In genomic region chr15:55289573-55290360, GRCh38 we compare ENCODE assay signal across 1 cellular context.
TF ChIP-seq lines count a peak whose summit lies in the region.

Gene RAB27A, minus strand, starts transcription at chr15:55289813. Its CDS starts 54,879 bp downstream, at chr15:55234934.

TF ChIP-seq in K562, 482 proteins besides CTCF, POLR2A, EP300 and RAD21 (continued from another document and continues in another):
- 0 out of 2 replicates have a peak, but pooled peaks have one; percentile 47 for TF ChIP-seq PREB (CRISPR knock-in tag; IDR thresholded peaks at IDR 0.05)
- TF ChIP-seq RBM34 (IDR thresholded peaks at IDR 0.05; ENCODE audit: borderline replicate concordance, insufficient read depth, low read length), result no peak
- peak in 1 of 2 experiments; percentile 60; a peak in 1 of 4 replicates for TF ChIP-seq HDAC1 (IDR thresholded peaks at IDR 0.05)
- TF ChIP-seq GABPA (tag; conservative IDR thresholded peaks at IDR 0.05; ENCODE audit: low read depth), result peak; percentile 71
- no peak for TF ChIP-seq HDAC2 (IDR thresholded peaks at IDR 0.05)
- peak; percentile 14 for TF ChIP-seq U2AF1 (optimal IDR thresholded peaks at IDR 0.05; ENCODE audit: low read depth, low read length)
- TF ChIP-seq MXI1 (IDR thresholded peaks at IDR 0.05; ENCODE audit: low read depth, low read length), result 0 out of 2 replicates have a peak, but pooled peaks have one; percentile 11
- TF ChIP-seq FUS (optimal IDR thresholded peaks at IDR 0.05; ENCODE audit: low read depth, low read length), result peak; percentile 46
- TF ChIP-seq, protein P1, sequence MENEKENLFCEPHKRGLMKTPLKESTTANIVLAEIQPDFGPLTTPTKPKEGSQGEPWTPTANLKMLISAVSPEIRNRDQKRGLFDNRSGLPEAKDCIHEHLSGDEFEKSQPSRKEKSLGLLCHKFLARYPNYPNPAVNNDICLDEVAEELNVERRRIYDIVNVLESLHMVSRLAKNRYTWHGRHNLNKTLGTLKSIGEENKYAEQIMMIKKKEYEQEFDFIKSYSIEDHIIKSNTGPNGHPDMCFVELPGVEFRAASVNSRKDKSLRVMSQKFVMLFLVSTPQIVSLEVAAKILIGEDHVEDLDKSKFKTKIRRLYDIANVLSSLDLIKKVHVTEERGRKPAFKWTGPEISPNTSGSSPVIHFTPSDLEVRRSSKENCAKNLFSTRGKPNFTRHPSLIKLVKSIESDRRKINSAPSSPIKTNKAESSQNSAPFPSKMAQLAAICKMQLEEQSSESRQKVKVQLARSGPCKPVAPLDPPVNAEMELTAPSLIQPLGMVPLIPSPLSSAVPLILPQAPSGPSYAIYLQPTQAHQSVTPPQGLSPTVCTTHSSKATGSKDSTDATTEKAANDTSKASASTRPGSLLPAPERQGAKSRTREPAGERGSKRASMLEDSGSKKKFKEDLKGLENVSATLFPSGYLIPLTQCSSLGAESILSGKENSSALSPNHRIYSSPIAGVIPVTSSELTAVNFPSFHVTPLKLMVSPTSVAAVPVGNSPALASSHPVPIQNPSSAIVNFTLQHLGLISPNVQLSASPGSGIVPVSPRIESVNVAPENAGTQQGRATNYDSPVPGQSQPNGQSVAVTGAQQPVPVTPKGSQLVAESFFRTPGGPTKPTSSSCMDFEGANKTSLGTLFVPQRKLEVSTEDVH (IDR thresholded peaks at IDR 0.05; ENCODE audit: low read depth, partially characterized antibody), result peak; percentile 65
- TF ChIP-seq SRF (CRISPR knock-in tag; IDR thresholded peaks at IDR 0.05), result peak in 1 of 2 experiments; percentile 73; a peak in 1 of 4 replicates
- TF ChIP-seq SIN3A (IDR thresholded peaks at IDR 0.05; ENCODE audit: borderline replicate concordance in 2 of 2, control insufficient read depth in 1 of 2, low read depth in 2 of 2, low read length in 2 of 2), result peak; percentile 69 to 92; a peak in 3 of 4 replicates
- TF ChIP-seq NFRKB (IDR thresholded peaks at IDR 0.05; ENCODE audit: low read depth), result peak; percentile 39; the same call in 1 of the 2 replicates
- 0 out of 2 replicates have a peak, but pooled peaks have one; percentile 6 for TF ChIP-seq FOSL1 (tag; conservative IDR thresholded peaks at IDR 0.05)
- 0 out of 2 replicates have a peak, but pooled peaks have one; percentile 8 for TF ChIP-seq NBN (IDR thresholded peaks at IDR 0.05; ENCODE audit: low read depth)
- TF ChIP-seq SMARCE1 (IDR thresholded peaks at IDR 0.05), result peak; percentile 48; the same call in 1 of the 2 replicates
- peak; percentile 62 for TF ChIP-seq ARID4B (CRISPR knock-in tag; IDR thresholded peaks at IDR 0.05)
- peak; percentile 57 to 72 for TF ChIP-seq MNT (conservative IDR thresholded peaks at IDR 0.05)
- 0 out of 2 replicates have a peak, but pooled peaks have one; percentile 30 for TF ChIP-seq THAP12 (CRISPR knock-in tag; IDR thresholded peaks at IDR 0.05)
- TF ChIP-seq, protein P2, sequence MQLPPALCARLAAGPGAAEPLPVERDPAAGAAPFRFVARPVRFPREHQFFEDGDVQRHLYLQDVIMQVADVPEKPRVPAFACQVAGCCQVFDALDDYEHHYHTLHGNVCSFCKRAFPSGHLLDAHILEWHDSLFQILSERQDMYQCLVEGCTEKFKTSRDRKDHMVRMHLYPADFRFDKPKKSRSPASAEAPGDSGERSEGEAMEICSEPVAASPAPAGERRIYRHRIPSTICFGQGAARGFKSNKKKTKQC (CRISPR knock-in tag; IDR thresholded peaks at IDR 0.05), result peak; percentile 8; the same call in 1 of the 2 replicates
- TF ChIP-seq E2F6 (IDR thresholded peaks at IDR 0.05; ENCODE audit: borderline replicate concordance in 1 of 2, extremely low read depth in 1 of 2, insufficient read depth in 1 of 2, insufficient read length in 1 of 2, low read depth in 1 of 2, low read length in 1 of 2, poor library complexity in 1 of 2, severe bottlenecking in 1 of 2), result peak; percentile 66 to 88
- TF ChIP-seq RBM14 (IDR thresholded peaks at IDR 0.05; ENCODE audit: borderline replicate concordance, insufficient read depth, low read depth, low read length), result 0 out of 2 replicates have a peak, but pooled peaks have one; percentile 59
- TF ChIP-seq, protein P3, sequence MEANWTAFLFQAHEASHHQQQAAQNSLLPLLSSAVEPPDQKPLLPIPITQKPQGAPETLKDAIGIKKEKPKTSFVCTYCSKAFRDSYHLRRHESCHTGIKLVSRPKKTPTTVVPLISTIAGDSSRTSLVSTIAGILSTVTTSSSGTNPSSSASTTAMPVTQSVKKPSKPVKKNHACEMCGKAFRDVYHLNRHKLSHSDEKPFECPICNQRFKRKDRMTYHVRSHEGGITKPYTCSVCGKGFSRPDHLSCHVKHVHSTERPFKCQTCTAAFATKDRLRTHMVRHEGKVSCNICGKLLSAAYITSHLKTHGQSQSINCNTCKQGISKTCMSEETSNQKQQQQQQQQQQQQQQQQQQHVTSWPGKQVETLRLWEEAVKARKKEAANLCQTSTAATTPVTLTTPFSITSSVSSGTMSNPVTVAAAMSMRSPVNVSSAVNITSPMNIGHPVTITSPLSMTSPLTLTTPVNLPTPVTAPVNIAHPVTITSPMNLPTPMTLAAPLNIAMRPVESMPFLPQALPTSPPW (CRISPR knock-in tag; IDR thresholded peaks at IDR 0.05), result peak; percentile 91
- TF ChIP-seq CC2D1A (IDR thresholded peaks at IDR 0.05), result no peak
- TF ChIP-seq KAT7 (CRISPR knock-in tag; IDR thresholded peaks at IDR 0.05; ENCODE audit: borderline replicate concordance), result peak; percentile 89; the same call in 1 of the 2 replicates
- TF ChIP-seq CXXC5 (CRISPR knock-in tag; IDR thresholded peaks at IDR 0.05), result peak; percentile 53
- no peak for TF ChIP-seq POU5F1 (IDR thresholded peaks at IDR 0.05; ENCODE audit: borderline replicate concordance, low read depth, low read length, partially characterized antibody)
- TF ChIP-seq NRF1 (conservative IDR thresholded peaks at IDR 0.05 in 1 of 2, IDR thresholded peaks at IDR 0.05 in 1 of 2), result peak; percentile 47 to 52; a peak in 1 of 4 replicates
- no peak; the same call in 1 of the 2 replicates for TF ChIP-seq ETS1 (conservative IDR thresholded peaks at IDR 0.05; ENCODE audit: control insufficient read depth, low read depth, low read length)
- peak; percentile 84 for TF ChIP-seq GTF2E2 (tag; IDR thresholded peaks at IDR 0.05)
- TF ChIP-seq MTA2 (IDR thresholded peaks at IDR 0.05; ENCODE audit: low read depth), result no peak
- peak; percentile 54; the same call in 1 of the 2 replicates for TF ChIP-seq PHF8 (IDR thresholded peaks at IDR 0.05; ENCODE audit: borderline replicate concordance, low read length)
- TF ChIP-seq MAZ (CRISPR knock-in tag; conservative IDR thresholded peaks at IDR 0.05 in 1 of 2, IDR thresholded peaks at IDR 0.05 in 1 of 2), result peak; percentile 86 to 96
- TF ChIP-seq TAF1 (IDR thresholded peaks at IDR 0.05; ENCODE audit: control insufficient read depth, extremely low read depth, insufficient read depth, low read length, severe bottlenecking), result peak; percentile 31
- TF ChIP-seq, protein P4, sequence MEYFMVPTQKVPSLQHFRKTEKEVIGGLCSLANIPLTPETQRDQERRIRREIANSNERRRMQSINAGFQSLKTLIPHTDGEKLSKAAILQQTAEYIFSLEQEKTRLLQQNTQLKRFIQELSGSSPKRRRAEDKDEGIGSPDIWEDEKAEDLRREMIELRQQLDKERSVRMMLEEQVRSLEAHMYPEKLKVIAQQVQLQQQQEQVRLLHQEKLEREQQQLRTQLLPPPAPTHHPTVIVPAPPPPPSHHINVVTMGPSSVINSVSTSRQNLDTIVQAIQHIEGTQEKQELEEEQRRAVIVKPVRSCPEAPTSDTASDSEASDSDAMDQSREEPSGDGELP (CRISPR knock-in tag; IDR thresholded peaks at IDR 0.05; ENCODE audit: borderline replicate concordance), result peak; percentile 64; the same call in 1 of the 2 replicates
- TF ChIP-seq L3MBTL2 (IDR thresholded peaks at IDR 0.05), result peak; percentile 72; the same call in 1 of the 2 replicates
- peak; percentile 92 for TF ChIP-seq POLR2G (IDR thresholded peaks at IDR 0.05; ENCODE audit: low read depth, low read length)
- TF ChIP-seq SMAD4 (CRISPR knock-in tag; conservative IDR thresholded peaks at IDR 0.05), result 0 out of 2 replicates have a peak, but pooled peaks have one; percentile 26
